ENCODE assay signal across 25 cellular contexts in genomic region chr22:26566994-26567393, GRCh38. TPM values are rescaled to one million over a fixed set of nuclear protein-coding genes. Genes with fewer than 3 reads are reported as not detected.
DNase-seq lines count a peak whose midpoint lies in the region; ATAC-seq and TF ChIP-seq lines count a peak whose summit lies in the region.
"Had no signal": no experiment of that assay in that cellular context is flagged by ENCODE, and none has a peak within 500 bp of the region (broad histone marks: within the 10 kb centered on the region; RNA-seq: fewer than 3 reads in every experiment).

No MANE protein-coding gene starts in this region.

- H3K36me3 Mint-ChIP-seq in CD8-positive, alpha-beta memory T cell = peaks cover 0 to 55% (median 0%) of the 10 kb centered on the region in 3 donors
- no peaks in the 10 kb centered on the region for H3K36me3 Mint-ChIP-seq in natural killer cell

- H3K9me3 ChIP-seq in CD8-positive, alpha-beta memory T cell (ENCODE audit: low read length) = no peaks in the 10 kb centered on the region
- H3K9me3 ChIP-seq: A549, adrenal gland had no signal

- H3K9me3 Mint-ChIP-seq in CD8-positive, alpha-beta memory T cell = no peaks in the 10 kb centered on the region
- no peaks in the 10 kb centered on the region for H3K9me3 Mint-ChIP-seq in natural killer cell
- H3K9me3 Mint-ChIP-seq: stimulated activated naive CD8-positive, alpha-beta T cell treated with anti-CD3 and anti-CD28 coated beads, Interleukin-15, amount 100 ng/mL, for 72 hours; T-helper 2 cell treated with Interferon-gamma antibody and Interleukin-4, amounts not matched to agents 5 μg/mL and 100 μg/mL, for 36 hours had no signal

- H3K36me3 ChIP-seq in CD8-positive, alpha-beta memory T cell (ENCODE audit: insufficient read depth, low read length) = peaks cover 7% of the 10 kb centered on the region
- H3K36me3 ChIP-seq: adrenal gland had no signal

- peaks cover 14% of the 10 kb centered on the region for H3K4me1 ChIP-seq in CD8-positive, alpha-beta memory T cell (ENCODE audit: insufficient read depth, low read length)
- H3K4me1 ChIP-seq: A549 had no signal

- intact Hi-C loops in natural killer cell (cut with micrococcal nuclease) = no loop called here

- H3K27ac ChIP-seq in CD8-positive, alpha-beta memory T cell (ENCODE audit: low read depth, low read length) = no peak overlapping the region
- H3K27ac ChIP-seq in angular gyrus (ENCODE audit: low read depth, low read length) = peak overlapping the region; percentile 44
- H3K27ac ChIP-seq: A549, adrenal gland, C4-2B, GM23248 had no signal

- H3K27me3 Mint-ChIP-seq in CD8-positive, alpha-beta memory T cell = no peaks in the 10 kb centered on the region
- H3K27me3 Mint-ChIP-seq in natural killer cell (ENCODE audit: low read depth in 2 of 2) = no peaks in the 10 kb centered on the region
- H3K27me3 Mint-ChIP-seq: stimulated activated naive CD8-positive, alpha-beta T cell treated with anti-CD3 and anti-CD28 coated beads, Interleukin-15, amount 100 ng/mL, for 72 hours had no signal

- H3K4me3 ChIP-seq in CD8-positive, alpha-beta memory T cell (ENCODE audit: low read length) = no peak overlapping the region
- H3K4me3 ChIP-seq: A549, adrenal gland, GM23248, hepatocyte had no signal

- CTCF ChIA-PET in CD8-positive, alpha-beta memory T cell (lab: Charles Lee) = no interaction called here

- POLR2A ChIA-PET in CD8-positive, alpha-beta memory T cell (lab: Charles Lee) = no interaction called here

- DNase-seq in CD8-positive, alpha-beta memory T cell = no peak
- no peak for DNase-seq in natural killer cell
- no peak for DNase-seq in cerebellar nuclear complex (lab: John Stamatoyannopoulos, UW)
- no peak for DNase-seq in dermis blood vessel endothelial cell
- DNase-seq: activated effector memory CD4-positive, alpha-beta T cell treated with Interleukin-2 at 50 U/mL for 16 hours; adrenal gland; DMS153; effector CD8-positive, alpha-beta T cell; GM23248; left cardiac atrium; NCI-H2081; NCI-H510A; nucleus accumbens; right cardiac atrium; stimulated activated naive CD8-positive, alpha-beta T cell treated with anti-CD3 and anti-CD28 coated beads, Interleukin-15, amount 100 ng/mL, for 72 hours had no signal

- no peak for TF ChIP-seq CTCF in natural killer cell (IDR thresholded peaks at IDR 0.05)

- H3K4me1 Mint-ChIP-seq in CD8-positive, alpha-beta memory T cell = peaks cover 77 to 94% (median 89%) of the 10 kb centered on the region in 3 donors
- peaks cover 90 to 100% of the 10 kb centered on the region in 2 donors for H3K4me1 Mint-ChIP-seq in natural killer cell

- H3K27ac Mint-ChIP-seq in CD8-positive, alpha-beta memory T cell = peak overlapping the region in 3 of 8 donors; percentile 15 to 89 (median 38)
- H3K27ac Mint-ChIP-seq in natural killer cell = peak overlapping the region; percentile 88 to 94
- H3K27ac Mint-ChIP-seq: stimulated activated naive CD8-positive, alpha-beta T cell treated with anti-CD3 and anti-CD28 coated beads, Interleukin-15, amount 100 ng/mL, for 72 hours; T-helper 2 cell treated with Interferon-gamma antibody and Interleukin-4, amounts not matched to agents 5 μg/mL and 100 μg/mL, for 36 hours had no signal

- no peaks in the 10 kb centered on the region for H3K27me3 ChIP-seq in CD8-positive, alpha-beta memory T cell (ENCODE audit: insufficient read depth, low read length, poor library complexity, severe bottlenecking)
- H3K27me3 ChIP-seq: adrenal gland, hepatocyte had no signal

- peak overlapping the region in 4 of 7 donors; percentile 3 to 63 (median 32) for H3K4me3 Mint-ChIP-seq in CD8-positive, alpha-beta memory T cell
- H3K4me3 Mint-ChIP-seq in natural killer cell = peak overlapping the region; percentile 60
- H3K4me3 Mint-ChIP-seq: T-helper 2 cell treated with Interferon-gamma antibody and Interleukin-4, amounts not matched to agents 5 μg/mL and 100 μg/mL, for 36 hours had no signal

- ATAC-seq in natural killer cell (no peak), GM18867 (IDR thresholded peaks at IDR 0.05; ENCODE audit: unreplicated experiment) (no peak)
- ATAC-seq: A549; left cardiac atrium; right cardiac atrium; stimulated activated naive CD8-positive, alpha-beta T cell treated with anti-CD3 and anti-CD28 coated beads, Interleukin-15, amount 100 ng/mL, for 72 hours had no signal

RNA-seq across cellular contexts. Expression of gene TPST2, which starts 22.9 kb away (rescaled TPM):
- total RNA-seq in CD8-positive, alpha-beta memory T cell = 10 to 100 TPM; 36.7 to 37.3 TPM
- 201 TPM for polyA plus RNA-seq in CD8-positive, alpha-beta memory T cell
- total RNA-seq in natural killer cell = 100 to 1,000 TPM; 145 to 206 (median 155) TPM
- 131 and 208 TPM in 2 replicates for total RNA-seq in dermis blood vessel endothelial cell

RNA-seq across cellular contexts. Expression of gene CRYBB1, which starts 50.8 kb away (rescaled TPM):
- not detected for total RNA-seq in CD8-positive, alpha-beta memory T cell
- not detected for polyA plus RNA-seq in CD8-positive, alpha-beta memory T cell
- total RNA-seq in natural killer cell (not detected), dermis blood vessel endothelial cell (0.09 TPM in 1 of 2 replicates, not detected in the other)
- total RNA-seq: GM23248, hepatocyte, mononuclear cell, SK-MEL-5, ureter had no signal
- polyA plus RNA-seq: A549, GM23248, hepatocyte had no signal

RNA-seq across cellular contexts. Expression of gene TFIP11, which starts 54.7 kb away (rescaled TPM):
- 10 to 100 TPM; 53.9 to 58.8 TPM for total RNA-seq in CD8-positive, alpha-beta memory T cell
- 41.5 TPM for polyA plus RNA-seq in CD8-positive, alpha-beta memory T cell
- 100 to 1,000 TPM; 108 to 131 (median 124) TPM for total RNA-seq in natural killer cell
- 44.6 and 54.1 TPM in 2 replicates for total RNA-seq in dermis blood vessel endothelial cell

RNA-seq across cellular contexts. Expression of gene CRYBA4, which starts 54.8 kb away (rescaled TPM):
- not detected for total RNA-seq in CD8-positive, alpha-beta memory T cell
- polyA plus RNA-seq in CD8-positive, alpha-beta memory T cell = not detected
- total RNA-seq in natural killer cell = under 1 TPM in 1 of 3 donors, not detected in 2; 0.59 TPM
- not detected in 2 replicates for total RNA-seq in dermis blood vessel endothelial cell
- total RNA-seq: adrenal gland, cardiac septum, GM23248, hepatocyte, left cardiac atrium, mononuclear cell, right cardiac atrium had no signal
- polyA plus RNA-seq: A549, adrenal gland, GM23248, hepatocyte, right cardiac atrium had no signal
